8 cellular contexts compared by ENCODE assay signal in the genomic region with DNA sequence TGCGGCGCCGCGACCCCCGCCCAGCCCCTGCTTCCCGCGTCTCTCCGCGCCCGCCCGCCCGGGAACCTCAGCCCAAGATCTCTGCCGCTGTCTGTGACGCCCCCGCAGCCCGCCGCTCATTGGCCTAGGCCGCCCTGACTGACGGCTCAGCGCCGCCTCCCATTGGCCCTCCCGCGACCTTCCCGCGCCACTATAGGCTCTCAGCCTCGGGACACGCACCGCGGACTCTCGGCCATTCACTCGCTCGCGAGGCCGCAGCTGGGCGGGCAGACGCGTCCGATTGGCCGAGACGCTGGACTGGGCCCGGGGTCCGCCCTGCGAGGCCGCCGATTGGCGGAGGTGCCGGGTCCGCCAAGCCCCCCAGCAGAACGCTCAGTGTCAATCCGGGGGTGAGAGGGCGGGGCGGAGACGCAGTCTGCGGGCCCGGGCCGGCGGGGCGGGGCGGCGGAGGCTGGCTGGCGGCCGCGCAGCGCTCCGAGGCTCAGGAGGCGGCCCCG. TPM values are rescaled to one million over a fixed set of nuclear protein-coding genes. Genes with fewer than 3 reads are reported as not detected.
DNase-seq lines count a peak whose midpoint lies in the region; ATAC-seq and TF ChIP-seq lines count a peak whose summit lies in the region.

Gene PRKACA (minus strand): TSS at position 95 of the 497 bp plus-strand sequence. CDS start 215 bp downstream, outside the sequence.

- H3K27ac ChIP-seq in neutrophil = peak within 1 kb of the TSS; percentile 97

- H3K4me3 ChIP-seq in GM06990 (replicated peaks; ENCODE audit: low read depth, low read length) = peak within 1 kb of the TSS; percentile 82
- peak within 1 kb of the TSS; percentile 76 to 89 for H3K4me3 ChIP-seq in neutrophil (ENCODE audit: low read depth in 1 of 2, low read length in 1 of 2)

- DNase-seq in GM06990 (ENCODE audit: extremely low read depth, insufficient read length) = peak; percentile 100
- DNase-seq in NCI-H1092 treated with DMSO at 0.1 percent for 48 hours (lab: John Stamatoyannopoulos, UW) = peak; percentile 98
- peak; percentile 99 for DNase-seq in activated naive CD4-positive, alpha-beta T cell treated with anti-CD3 and anti-CD28 coated beads, Interleukin-2, amount 50 U/mL, for 16 hours
- DNase-seq in germinal center (ENCODE audit: low spot score) = peak; percentile 99

- H3K9me3 ChIP-seq in neutrophil = no peaks in the 10 kb centered on the region

- H3K36me3 ChIP-seq in GM06990 (ENCODE audit: control insufficient read depth, insufficient read depth, low read length) (peaks cover 1% of the 10 kb centered on the region), neutrophil (peaks cover 8% of the 10 kb centered on the region)

- no peak for TF ChIP-seq CTCF in GM06990 (IDR thresholded peaks at IDR 0.05; ENCODE audit: insufficient read depth, low read length, poor library complexity, severe bottlenecking)
- peak; percentile 35 for TF ChIP-seq CTCF in neutrophil (IDR thresholded peaks at IDR 0.05)
- no peak for TF ChIP-seq CTCF in subcutaneous adipose tissue (IDR thresholded peaks at IDR 0.05; ENCODE audit: low read depth)

- H3K27me3 ChIP-seq in GM06990 (replicated peaks; ENCODE audit: control insufficient read depth, insufficient read depth, low read length) = no peaks in the 10 kb centered on the region
- no peaks in the 10 kb centered on the region for H3K27me3 ChIP-seq in neutrophil

- peak; percentile 90 for ATAC-seq in HG02623 (IDR thresholded peaks at IDR 0.05; ENCODE audit: unreplicated experiment)
- peak; percentile 98 for ATAC-seq in SK-N-SH treated with all-trans-retinoic acid at 6 μM for 48 hours

- H3K4me1 ChIP-seq in neutrophil (ENCODE audit: control insufficient read depth in 1 of 2, insufficient read depth in 1 of 2, low read depth in 1 of 2, low read length in 1 of 2) = peaks cover 64 to 68% of the 10 kb centered on the region in 2 experiments

TF ChIP-seq in SK-N-SH treated with all-trans-retinoic acid at 6 μM for 48 hours, 23 proteins besides CTCF, POLR2A, EP300 and RAD21:
- TF ChIP-seq ZFP3 (CRISPR knock-in tag; IDR thresholded peaks at IDR 0.05) (no peak), GLIS3 (CRISPR knock-in tag; IDR thresholded peaks at IDR 0.05) (no peak), ESRRG (CRISPR knock-in tag; IDR thresholded peaks at IDR 0.05) (no peak), ZFP30 (CRISPR knock-in tag; IDR thresholded peaks at IDR 0.05) (no peak), RARB (CRISPR knock-in tag; IDR thresholded peaks at IDR 0.05) (no peak), ARNTL (CRISPR knock-in tag; IDR thresholded peaks at IDR 0.05; ENCODE audit: borderline replicate concordance, low read depth) (no peak), ZNF8 (CRISPR knock-in tag; IDR thresholded peaks at IDR 0.05) (no peak), PATZ1 (CRISPR knock-in tag; IDR thresholded peaks at IDR 0.05; ENCODE audit: borderline replicate concordance) (no peak), ZNF565 (CRISPR knock-in tag; conservative IDR thresholded peaks at IDR 0.05; ENCODE audit: low read depth) (no peak), TCF4 (CRISPR knock-in tag; IDR thresholded peaks at IDR 0.05; ENCODE audit: borderline replicate concordance) (no peak), CSRNP3 (CRISPR knock-in tag; IDR thresholded peaks at IDR 0.05) (no peak), POU6F1 (CRISPR knock-in tag; IDR thresholded peaks at IDR 0.05; ENCODE audit: borderline replicate concordance, low read depth) (no peak), BACH2 (CRISPR knock-in tag; IDR thresholded peaks at IDR 0.05; ENCODE audit: borderline replicate concordance) (no peak), OSR1 (CRISPR knock-in tag; IDR thresholded peaks at IDR 0.05) (no peak), ZNF70 (CRISPR knock-in tag; IDR thresholded peaks at IDR 0.05) (no peak), ISL1 (CRISPR knock-in tag; IDR thresholded peaks at IDR 0.05) (no peak)
- TF ChIP-seq, protein P1, sequence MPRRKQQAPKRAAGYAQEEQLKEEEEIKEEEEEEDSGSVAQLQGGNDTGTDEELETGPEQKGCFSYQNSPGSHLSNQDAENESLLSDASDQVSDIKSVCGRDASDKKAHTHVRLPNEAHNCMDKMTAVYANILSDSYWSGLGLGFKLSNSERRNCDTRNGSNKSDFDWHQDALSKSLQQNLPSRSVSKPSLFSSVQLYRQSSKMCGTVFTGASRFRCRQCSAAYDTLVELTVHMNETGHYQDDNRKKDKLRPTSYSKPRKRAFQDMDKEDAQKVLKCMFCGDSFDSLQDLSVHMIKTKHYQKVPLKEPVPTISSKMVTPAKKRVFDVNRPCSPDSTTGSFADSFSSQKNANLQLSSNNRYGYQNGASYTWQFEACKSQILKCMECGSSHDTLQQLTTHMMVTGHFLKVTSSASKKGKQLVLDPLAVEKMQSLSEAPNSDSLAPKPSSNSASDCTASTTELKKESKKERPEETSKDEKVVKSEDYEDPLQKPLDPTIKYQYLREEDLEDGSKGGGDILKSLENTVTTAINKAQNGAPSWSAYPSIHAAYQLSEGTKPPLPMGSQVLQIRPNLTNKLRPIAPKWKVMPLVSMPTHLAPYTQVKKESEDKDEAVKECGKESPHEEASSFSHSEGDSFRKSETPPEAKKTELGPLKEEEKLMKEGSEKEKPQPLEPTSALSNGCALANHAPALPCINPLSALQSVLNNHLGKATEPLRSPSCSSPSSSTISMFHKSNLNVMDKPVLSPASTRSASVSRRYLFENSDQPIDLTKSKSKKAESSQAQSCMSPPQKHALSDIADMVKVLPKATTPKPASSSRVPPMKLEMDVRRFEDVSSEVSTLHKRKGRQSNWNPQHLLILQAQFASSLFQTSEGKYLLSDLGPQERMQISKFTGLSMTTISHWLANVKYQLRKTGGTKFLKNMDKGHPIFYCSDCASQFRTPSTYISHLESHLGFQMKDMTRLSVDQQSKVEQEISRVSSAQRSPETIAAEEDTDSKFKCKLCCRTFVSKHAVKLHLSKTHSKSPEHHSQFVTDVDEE (CRISPR knock-in tag; IDR thresholded peaks at IDR 0.05) = no peak
- TF ChIP-seq, protein P2, sequence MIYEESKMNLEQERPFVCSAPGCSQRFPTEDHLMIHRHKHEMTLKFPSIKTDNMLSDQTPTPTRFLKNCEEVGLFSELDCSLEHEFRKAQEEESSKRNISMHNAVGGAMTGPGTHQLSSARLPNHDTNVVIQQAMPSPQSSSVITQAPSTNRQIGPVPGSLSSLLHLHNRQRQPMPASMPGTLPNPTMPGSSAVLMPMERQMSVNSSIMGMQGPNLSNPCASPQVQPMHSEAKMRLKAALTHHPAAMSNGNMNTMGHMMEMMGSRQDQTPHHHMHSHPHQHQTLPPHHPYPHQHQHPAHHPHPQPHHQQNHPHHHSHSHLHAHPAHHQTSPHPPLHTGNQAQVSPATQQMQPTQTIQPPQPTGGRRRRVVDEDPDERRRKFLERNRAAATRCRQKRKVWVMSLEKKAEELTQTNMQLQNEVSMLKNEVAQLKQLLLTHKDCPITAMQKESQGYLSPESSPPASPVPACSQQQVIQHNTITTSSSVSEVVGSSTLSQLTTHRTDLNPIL (CRISPR knock-in tag; IDR thresholded peaks at IDR 0.05; ENCODE audit: low read depth) = no peak

RNA-seq across cellular contexts. Expression of gene PRKACA, which starts in this region (rescaled TPM):
- 10 to 100 TPM; 37.3 to 81.8 (median 45.6) TPM for total RNA-seq in subcutaneous adipose tissue

Comparison
In these comparisons a context has a peak if more than half of its experiments do, and no peak if none do; other contexts are left out.
1. Peak in every context shown above with its lines: DNase-seq, ATAC-seq, H3K4me3 ChIP-seq and H3K27ac ChIP-seq.